ENCODE assay signal across 8 cellular contexts in the genomic region with DNA sequence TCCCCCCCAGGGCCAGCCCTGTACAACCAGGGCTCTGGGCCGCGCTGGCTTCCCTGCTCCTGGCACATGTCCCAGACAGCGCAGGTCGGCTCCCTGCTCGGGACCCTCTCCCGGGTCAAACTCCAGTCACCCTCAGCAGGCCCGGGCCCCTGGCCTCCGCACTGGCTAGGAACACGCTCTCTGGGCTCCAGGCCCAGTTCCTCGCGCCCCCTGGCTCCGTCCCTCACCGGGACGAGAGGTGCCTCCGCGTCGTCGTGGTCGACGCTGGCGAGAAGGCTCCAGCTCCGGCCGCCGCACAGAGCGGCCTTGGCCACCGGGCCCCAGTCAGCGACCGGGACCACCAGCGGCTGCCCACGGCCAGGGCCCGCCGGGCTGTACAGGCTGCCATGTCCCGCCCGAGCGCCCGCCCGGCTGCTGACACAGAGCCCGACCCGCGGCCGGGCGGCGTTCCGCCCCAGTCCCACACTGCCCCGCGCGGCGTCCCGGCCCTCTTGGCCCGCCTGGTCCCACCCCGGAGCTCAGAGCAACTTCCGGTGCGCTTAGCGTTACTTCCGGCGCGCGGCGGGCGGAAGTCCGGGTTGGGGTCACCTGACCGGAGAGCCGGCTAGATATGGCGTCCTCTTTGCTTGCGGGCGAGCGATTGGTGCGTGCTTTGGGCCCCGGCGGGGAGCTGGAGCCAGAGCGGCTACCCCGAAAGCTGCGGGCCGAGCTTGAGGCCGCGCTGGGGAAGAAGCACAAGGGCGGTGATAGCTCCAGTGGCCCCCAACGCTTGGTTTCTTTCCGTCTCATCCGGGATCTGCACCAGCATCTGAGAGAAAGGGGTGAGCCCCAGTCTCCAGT. TPM values are rescaled to one million over a fixed set of nuclear protein-coding genes. Genes with fewer than 3 reads are reported as not detected.
DNase-seq lines count a peak whose midpoint lies in the region; ATAC-seq, FAIRE-seq and TF ChIP-seq lines count a peak whose summit lies in the region.

A gene with protein sequence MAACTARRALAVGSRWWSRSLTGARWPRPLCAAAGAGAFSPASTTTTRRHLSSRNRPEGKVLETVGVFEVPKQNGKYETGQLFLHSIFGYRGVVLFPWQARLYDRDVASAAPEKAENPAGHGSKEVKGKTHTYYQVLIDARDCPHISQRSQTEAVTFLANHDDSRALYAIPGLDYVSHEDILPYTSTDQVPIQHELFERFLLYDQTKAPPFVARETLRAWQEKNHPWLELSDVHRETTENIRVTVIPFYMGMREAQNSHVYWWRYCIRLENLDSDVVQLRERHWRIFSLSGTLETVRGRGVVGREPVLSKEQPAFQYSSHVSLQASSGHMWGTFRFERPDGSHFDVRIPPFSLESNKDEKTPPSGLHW (minus strand): TSS at position 467 of the 840 bp plus-strand sequence. CDS start 79 bp downstream, at position 388.

- peak; percentile 97 for ATAC-seq in HG02840 (IDR thresholded peaks at IDR 0.05; ENCODE audit: low FRiP score, unreplicated experiment)
- peak; percentile 99 to 100 (median 100) for ATAC-seq in heart left ventricle
- peak; percentile 98 to 100 for ATAC-seq in upper lobe of left lung (ENCODE audit: low FRiP score in 2 of 2)

- H3K36me3 ChIP-seq in adrenal gland (replicated peaks in 1 of 2) (peaks cover 0 to 67% of the 10 kb centered on the region in 2 donors), heart left ventricle (peaks cover 0 to 68% (median 61%) of the 10 kb centered on the region in 9 donors), upper lobe of left lung (peaks cover 24 to 62% (median 51%) of the 10 kb centered on the region in 4 donors)

- H3K27me3 ChIP-seq in adrenal gland (no peaks in the 10 kb centered on the region), heart left ventricle (no peaks in the 10 kb centered on the region), upper lobe of left lung (no peaks in the 10 kb centered on the region)

- no peaks in the 10 kb centered on the region for H3K9me3 ChIP-seq in adrenal gland (replicated peaks in 1 of 3)
- no peaks in the 10 kb centered on the region for H3K9me3 ChIP-seq in heart left ventricle
- H3K9me3 ChIP-seq in upper lobe of left lung, result no peaks in the 10 kb centered on the region

- H3K27ac ChIP-seq in adrenal gland, result peak within 1 kb of the TSS; percentile 58 to 97 (median 88)
- H3K27ac ChIP-seq in heart left ventricle, result peak within 1 kb of the TSS; percentile 83 to 97 (median 92)
- peak within 1 kb of the TSS; percentile 90 to 94 (median 92) for H3K27ac ChIP-seq in upper lobe of left lung

- H3K4me1 ChIP-seq in adrenal gland (replicated peaks in 1 of 2) (peaks cover 16 to 21% of the 10 kb centered on the region in 2 donors), heart left ventricle (peaks cover 0 to 26% (median 18%) of the 10 kb centered on the region in 12 donors), upper lobe of left lung (peaks cover 19 to 29% (median 21%) of the 10 kb centered on the region in 4 donors)

- DNase-seq in GM12892 (ENCODE audit: insufficient read length), result peak; percentile 97
- peak; percentile 73 for DNase-seq in NCI-H146 treated with DMSO at 0.1 percent for 48 hours (lab: John Stamatoyannopoulos, UW; ENCODE audit: unreplicated experiment)
- DNase-seq in T-helper 1 cell, result peak; percentile 91 to 96 (median 93)
- peak; percentile 95 to 97 (median 96) for DNase-seq in adrenal gland
- peak; percentile 96 to 98 (median 96) for DNase-seq in heart left ventricle
- peak; percentile 99 for DNase-seq in posterior vena cava (ENCODE audit: low spot score)
- DNase-seq in upper lobe of left lung, result peak; percentile 94 to 99

- peak; percentile 98 for FAIRE-seq in GM12892 (lab: Jason Lieb, UNC)

- intact Hi-C loops in adrenal gland (cut with DNase I), result no loop called here
- intact Hi-C loops in heart left ventricle (cut with DNase I), result loop anchor here in 4 of 10 donors (1.0 to 2.0 kb wide), 3 partner anchors 21 to 22 kb away; a partner anchor contains a TSS
- intact Hi-C loops in posterior vena cava (cut with DNase I), result no loop called here

- no peak for TF ChIP-seq CTCF in adrenal gland (IDR thresholded peaks at IDR 0.05)
- TF ChIP-seq CTCF in heart left ventricle (IDR thresholded peaks at IDR 0.05), result peak in 3 of 12 donors; percentile 16 to 33 (median 29)
- peak in 4 of 6 experiments; percentile 23 to 57 (median 36) for TF ChIP-seq CTCF in upper lobe of left lung (IDR thresholded peaks at IDR 0.05)

- WGBS in adrenal gland, 4 donors, result 0 to 1% (median 0%) methylated on average over 3 to 80 of the region's 80 CpGs
- 0 to 2% (median 0%) methylated on average over 26 to 80 of the region's 80 CpGs for WGBS in heart left ventricle, 4 donors
- WGBS in upper lobe of left lung, 2 donors, result 0 to 1% methylated on average over 36 to 46 of the region's 80 CpGs

- TF ChIP-seq POLR2A in GM12892 (IDR thresholded peaks at IDR 0.05; ENCODE audit: low read depth, low read length), result peak; percentile 95; the same call in 1 of the 2 replicates
- TF ChIP-seq POLR2A in adrenal gland (IDR thresholded peaks at IDR 0.05), result peak; percentile 94 to 95
- peak; percentile 52 to 97 for TF ChIP-seq POLR2A in heart left ventricle (IDR thresholded peaks at IDR 0.05)
- TF ChIP-seq POLR2A in upper lobe of left lung (IDR thresholded peaks at IDR 0.05), result peak in 3 of 4 donors; percentile 91 to 97 (median 95)

- peak in 1 of 4 donors; percentile 76 for TF ChIP-seq EP300 in upper lobe of left lung (IDR thresholded peaks at IDR 0.05)

- H3K4me3 ChIP-seq in adrenal gland (peak within 1 kb of the TSS; percentile 53 to 97 (median 89)), heart left ventricle (peak within 1 kb of the TSS; percentile 64 to 99 (median 93)), upper lobe of left lung (peak within 1 kb of the TSS; percentile 50 to 91 (median 87))

RNA-seq across cellular contexts. Expression of the gene that starts here (rescaled TPM):
- polyA plus RNA-seq in GM12892 (2012; ENCODE audit: missing spikeins), result 84.7 TPM
- total RNA-seq in adrenal gland (100 to 1,000 TPM; 160 to 204 (median 180) TPM), heart left ventricle (100 to 1,000 TPM; 125 to 194 (median 163) TPM), posterior vena cava (10 to 100 TPM; 53.5 to 54.4 TPM), upper lobe of left lung (10 to 100 TPM; 50.3 to 74.5 (median 60.0) TPM)
- polyA plus RNA-seq in adrenal gland (100 to 1,000 TPM in 2 of 3 donors, 10 to 100 TPM in 1; 74.2 to 201 (median 111) TPM), heart left ventricle (100 to 1,000 TPM in 1 of 2 donors, 10 to 100 TPM in 1; 97.8 to 186 TPM)

Comparison
In these comparisons a context has a peak if more than half of its experiments do, and no peak if none do; other contexts are left out.
1. Peak in every context shown above with its lines: DNase-seq, ATAC-seq, H3K4me3 ChIP-seq and H3K27ac ChIP-seq.
2. CTCF ChIP-seq: peak in upper lobe of left lung (4 of 6); none in adrenal gland (0 of 6).